ENCODE assay signal across 29 cellular contexts in genomic region chr12:131616316-131617098, GRCh38.
"Had no signal": no experiment of that assay in that cellular context is flagged by ENCODE, and none has a peak within 500 bp of the region (broad histone marks: within the 10 kb centered on the region; RNA-seq: fewer than 3 reads in every experiment).

No MANE protein-coding gene starts in this region.

- H3K27ac Mint-ChIP-seq: activated naive CD4-positive, alpha-beta T cell treated with anti-CD3 and anti-CD28 coated beads, Interleukin-2, amount 10 ng/mL, durations not matched to agents 7 days and 5 days; activated naive CD8-positive, alpha-beta T cell treated with anti-CD3 and anti-CD28 coated beads, Interleukin-2, amount 10 ng/mL, durations not matched to agents 7 days and 5 days; activated T-helper 1 cell treated with anti-CD3 and anti-CD28 coated beads, Interleukin-12 subunit alpha, Interleukin-12 subunit beta, Interleukin-2, Interleukin-4 antibody, amounts not matched to agents 30 ng/mL and 10 ng/mL and 1 ng/mL, durations not matched to agents 14 hours and 24 hours and 36 hours; dendritic cell treated with granulocyte-macrophage colony-stimulating factor and Interleukin-4, amounts not matched to agents 40 ng/mL and 50 ng/mL, for 4 days; neural progenitor cell; stimulated activated effector memory CD8-positive, alpha-beta T cell treated with anti-CD3 and anti-CD28 coated beads, Interleukin-12 subunit alpha, Interleukin-12 subunit beta, amount 100 ng/mL, for 72 hours; stimulated activated naive CD8-positive, alpha-beta T cell treated with anti-CD3 and anti-CD28 coated beads, Interleukin-15, Interleukin-2, amounts not matched to agents 100 ng/mL and 50 ng/mL, for 24 hours; T-helper 2 cell treated with Interferon-gamma antibody and Interleukin-4, amounts not matched to agents 5 μg/mL and 100 μg/mL, for 36 hours had no signal

- H3K27me3 Mint-ChIP-seq: activated naive CD8-positive, alpha-beta T cell treated with anti-CD3 and anti-CD28 coated beads, Interleukin-2, amount 10 ng/mL, durations not matched to agents 7 days and 5 days had no signal

- H3K27me3 ChIP-seq: right lobe of liver, upper lobe of left lung, vagina had no signal

- H3K36me3 Mint-ChIP-seq: activated naive CD4-positive, alpha-beta T cell treated with anti-CD3 and anti-CD28 coated beads, Interleukin-2, amount 10 ng/mL, durations not matched to agents 7 days and 5 days; activated naive CD8-positive, alpha-beta T cell treated with anti-CD3 and anti-CD28 coated beads, Interleukin-2, amount 10 ng/mL, durations not matched to agents 7 days and 5 days; neural progenitor cell; stimulated activated effector memory CD8-positive, alpha-beta T cell treated with anti-CD3 and anti-CD28 coated beads, Interleukin-12 subunit alpha, Interleukin-12 subunit beta, amount 100 ng/mL, for 72 hours had no signal

- H3K36me3 ChIP-seq: esophagus muscularis mucosa, heart right ventricle, neural progenitor cell, right lobe of liver, upper lobe of left lung, vagina had no signal

- H3K9me3 ChIP-seq: esophagus muscularis mucosa, heart right ventricle, right lobe of liver, upper lobe of left lung, vagina had no signal

- DNase-seq: activated CD4-positive, alpha-beta T cell treated with anti-CD3 and anti-CD28 coated beads for 48 hours; activated CD4-positive, alpha-beta T cell treated with anti-CD3 and anti-CD28 coated beads, Interleukin-2, amount 50 U/mL, for 48 hours; activated CD8-positive, alpha-beta memory T cell treated with anti-CD3 and anti-CD28 coated beads for 24 hours; activated gamma-delta T cell; activated naive CD4-positive, alpha-beta T cell treated with anti-CD3 and anti-CD28 coated beads, Interleukin-2, amount 10 ng/mL, durations not matched to agents 7 days and 5 days; activated naive CD8-positive, alpha-beta T cell treated with anti-CD3 and anti-CD28 coated beads, Interleukin-2, amount 10 ng/mL, durations not matched to agents 7 days and 5 days; activated T-cell treated with anti-CD3 and anti-CD28 coated beads, Interleukin-2, amount 50 U/mL, for 1 hour; central memory CD4-positive, alpha-beta T cell; effector CD4-positive, alpha-beta T cell; foreskin melanocyte; heart right ventricle; kidney glomerular epithelial cell; left ventricle myocardium superior; occipital lobe; right lobe of liver; stimulated activated CD4-positive, alpha-beta T cell treated with anti-CD3 and anti-CD28 coated beads, Interleukin-4, amount 100 ng/mL, for 24 hours; T-helper 1 cell; upper lobe of left lung had no signal

- H3K4me3 Mint-ChIP-seq: activated naive CD4-positive, alpha-beta T cell treated with anti-CD3 and anti-CD28 coated beads, Interleukin-2, amount 10 ng/mL, durations not matched to agents 7 days and 5 days; activated naive CD8-positive, alpha-beta T cell treated with anti-CD3 and anti-CD28 coated beads, Interleukin-2, amount 10 ng/mL, durations not matched to agents 7 days and 5 days; activated T-helper 1 cell treated with anti-CD3 and anti-CD28 coated beads, Interleukin-12 subunit alpha, Interleukin-12 subunit beta, Interleukin-2, Interleukin-4 antibody, amounts not matched to agents 30 ng/mL and 10 ng/mL and 1 ng/mL, durations not matched to agents 14 hours and 24 hours and 36 hours; dendritic cell treated with granulocyte-macrophage colony-stimulating factor and Interleukin-4, amounts not matched to agents 40 ng/mL and 50 ng/mL, for 4 days; neural progenitor cell; stimulated activated effector memory CD8-positive, alpha-beta T cell treated with anti-CD3 and anti-CD28 coated beads, Interleukin-12 subunit alpha, Interleukin-12 subunit beta, amount 100 ng/mL, for 72 hours; stimulated activated naive CD8-positive, alpha-beta T cell treated with anti-CD3 and anti-CD28 coated beads, Interleukin-15, Interleukin-2, amounts not matched to agents 100 ng/mL and 50 ng/mL, for 24 hours; T-helper 2 cell treated with Interferon-gamma antibody and Interleukin-4, amounts not matched to agents 5 μg/mL and 100 μg/mL, for 36 hours had no signal

- H3K4me1 Mint-ChIP-seq: activated naive CD4-positive, alpha-beta T cell treated with anti-CD3 and anti-CD28 coated beads, Interleukin-2, amount 10 ng/mL, durations not matched to agents 7 days and 5 days; activated naive CD8-positive, alpha-beta T cell treated with anti-CD3 and anti-CD28 coated beads, Interleukin-2, amount 10 ng/mL, durations not matched to agents 7 days and 5 days; stimulated activated effector memory CD8-positive, alpha-beta T cell treated with anti-CD3 and anti-CD28 coated beads, Interleukin-12 subunit alpha, Interleukin-12 subunit beta, amount 100 ng/mL, for 72 hours had no signal

- H3K27ac ChIP-seq: esophagus muscularis mucosa, heart right ventricle, neural progenitor cell, right lobe of liver, skin epidermis, upper lobe of left lung, vagina, VCaP had no signal

- H3K9me3 Mint-ChIP-seq: activated naive CD4-positive, alpha-beta T cell treated with anti-CD3 and anti-CD28 coated beads, Interleukin-2, amount 10 ng/mL, durations not matched to agents 7 days and 5 days; activated naive CD8-positive, alpha-beta T cell treated with anti-CD3 and anti-CD28 coated beads, Interleukin-2, amount 10 ng/mL, durations not matched to agents 7 days and 5 days; activated T-helper 1 cell treated with anti-CD3 and anti-CD28 coated beads, Interleukin-12 subunit alpha, Interleukin-12 subunit beta, Interleukin-2, Interleukin-4 antibody, amounts not matched to agents 30 ng/mL and 10 ng/mL and 1 ng/mL, durations not matched to agents 14 hours and 24 hours and 36 hours; dendritic cell treated with granulocyte-macrophage colony-stimulating factor and Interleukin-4, amounts not matched to agents 40 ng/mL and 50 ng/mL, for 4 days; stimulated activated effector memory CD8-positive, alpha-beta T cell treated with anti-CD3 and anti-CD28 coated beads, Interleukin-12 subunit alpha, Interleukin-12 subunit beta, amount 100 ng/mL, for 72 hours; stimulated activated naive CD8-positive, alpha-beta T cell treated with anti-CD3 and anti-CD28 coated beads, Interleukin-15, Interleukin-2, amounts not matched to agents 100 ng/mL and 50 ng/mL, for 24 hours; T-helper 2 cell treated with Interferon-gamma antibody and Interleukin-4, amounts not matched to agents 5 μg/mL and 100 μg/mL, for 36 hours had no signal

- H3K4me1 ChIP-seq: heart right ventricle, right lobe of liver, upper lobe of left lung, vagina had no signal

- ATAC-seq: activated CD4-positive, CD25-positive, alpha-beta regulatory T cell treated with anti-CD3 and anti-CD28 coated beads, Interleukin-2, amount 50 U/mL, for 24 hours; heart right ventricle; left ventricle myocardium superior; stimulated activated effector memory CD8-positive, alpha-beta T cell treated with anti-CD3 and anti-CD28 coated beads, Interleukin-12 subunit alpha, Interleukin-12 subunit beta, amount 100 ng/mL, for 72 hours had no signal

- H3K4me3 ChIP-seq: esophagus muscularis mucosa, heart right ventricle, neural progenitor cell, right lobe of liver, skin epidermis, upper lobe of left lung, vagina had no signal
